8 cellular contexts compared by ENCODE assay signal in genomic region chr1:84782311-84782771, GRCh38.
A peak's percentile ranks its signal among the peaks of the same experiment; 100 is the strongest.
DNase-seq lines count a peak whose midpoint lies in the region; ATAC-seq and TF ChIP-seq lines count a peak whose summit lies in the region.

No MANE protein-coding gene starts in this region.

- POLR2A ChIA-PET in CD8-positive, alpha-beta T cell (lab: Charles Lee): interaction anchor here (1.3 kb wide), 1 partner anchor 10 kb away, joined by 3 read pairs; no protein-coding TSS in a partner anchor

- no peaks in the 10 kb centered on the region for H3K27me3 ChIP-seq in CD8-positive, alpha-beta T cell (ENCODE audit: insufficient read depth, low read length)

- H3K4me3 Mint-ChIP-seq in CD8-positive, alpha-beta T cell: peak overlapping the region; percentile 75
- H3K4me3 Mint-ChIP-seq in activated naive CD8-positive, alpha-beta T cell treated with anti-CD3 and anti-CD28 coated beads for 36 hours: peak overlapping the region; percentile 76

- H3K4me3 ChIP-seq in CD8-positive, alpha-beta T cell (ENCODE audit: low read depth, low read length): peak overlapping the region; percentile 36

- no peak overlapping the region for H3K27ac Mint-ChIP-seq in CD8-positive, alpha-beta T cell
- peak overlapping the region; percentile 26 for H3K27ac Mint-ChIP-seq in activated naive CD8-positive, alpha-beta T cell treated with anti-CD3 and anti-CD28 coated beads for 36 hours

- no peaks in the 10 kb centered on the region for H3K36me3 ChIP-seq in CD8-positive, alpha-beta T cell (ENCODE audit: insufficient read depth, low read length)

- ATAC-seq in CD8-positive, alpha-beta T cell: peak; percentile 92

- no peaks in the 10 kb centered on the region for H3K27me3 Mint-ChIP-seq in CD8-positive, alpha-beta T cell (ENCODE audit: low read depth)
- H3K27me3 Mint-ChIP-seq in activated naive CD8-positive, alpha-beta T cell treated with anti-CD3 and anti-CD28 coated beads for 36 hours: no peaks in the 10 kb centered on the region

- H3K9me3 ChIP-seq in CD8-positive, alpha-beta T cell (ENCODE audit: low read length): no peaks in the 10 kb centered on the region

- no peaks in the 10 kb centered on the region for H3K9me3 Mint-ChIP-seq in CD8-positive, alpha-beta T cell
- H3K9me3 Mint-ChIP-seq in activated naive CD8-positive, alpha-beta T cell treated with anti-CD3 and anti-CD28 coated beads for 36 hours: no peaks in the 10 kb centered on the region

- peaks cover 33% of the 10 kb centered on the region for H3K4me1 Mint-ChIP-seq in CD8-positive, alpha-beta T cell (ENCODE audit: low read depth)
- H3K4me1 Mint-ChIP-seq in activated naive CD8-positive, alpha-beta T cell treated with anti-CD3 and anti-CD28 coated beads for 36 hours: peaks cover 25% of the 10 kb centered on the region

- peak; percentile 61 for TF ChIP-seq CTCF in CD8-positive, alpha-beta T cell (IDR thresholded peaks at IDR 0.05)
- TF ChIP-seq CTCF in GM20000 (IDR thresholded peaks at IDR 0.05; ENCODE audit: extremely low read depth, missing control alignments): peak; percentile 83

- DNase-seq in CD8-positive, alpha-beta T cell: peak; percentile 58 to 88 (median 76)
- DNase-seq in GM20000 (ENCODE audit: low spot score) (peak; percentile 75), HuH-7 (ENCODE audit: low spot score) (peak; percentile 68), T follicular helper cell (ENCODE audit: low read depth) (peak; percentile 68), hypothalamus (lab: John Stamatoyannopoulos, UW) (peak in 29 of 51 donors; percentile 5 to 67 (median 27)), NCI-H774 (lab: John Stamatoyannopoulos, UW) (no peak)
- peak; percentile 77 for DNase-seq in activated naive CD8-positive, alpha-beta T cell treated with anti-CD3 and anti-CD28 coated beads for 36 hours
- DNase-seq in stimulated activated CD4-positive, alpha-beta T cell treated with anti-CD3 and anti-CD28 coated beads, Interleukin-1b, Interleukin-23, amount 100 ng/mL, for 24 hours (ENCODE audit: low read depth in 4 of 4, low spot score in 1 of 4): peak; percentile 66 to 77 (median 70)

- peaks cover 29% of the 10 kb centered on the region for H3K4me1 ChIP-seq in CD8-positive, alpha-beta T cell (ENCODE audit: insufficient read depth, low read length)

- no peaks in the 10 kb centered on the region for H3K36me3 Mint-ChIP-seq in CD8-positive, alpha-beta T cell
- H3K36me3 Mint-ChIP-seq in activated naive CD8-positive, alpha-beta T cell treated with anti-CD3 and anti-CD28 coated beads for 36 hours: no peaks in the 10 kb centered on the region

- H3K27ac ChIP-seq in CD8-positive, alpha-beta T cell (ENCODE audit: low read depth, low read length): no peak overlapping the region

- intact Hi-C loops in CD8-positive, alpha-beta T cell (cut with DNase I, micrococcal nuclease): loop anchor here in 1 of 2 experiments (1.0 kb wide), 1 partner anchor 154 kb away; no protein-coding TSS in a partner anchor

- CTCF ChIA-PET in CD8-positive, alpha-beta T cell (lab: Charles Lee): interaction anchor here (0.6 to 5.2 kb wide), 21 partner anchors 8 to 804 kb away, joined by 3 to 36 read pairs (median 4); no protein-coding TSS in a partner anchor
